15 cellular contexts compared by ENCODE assay signal in the genomic region with DNA sequence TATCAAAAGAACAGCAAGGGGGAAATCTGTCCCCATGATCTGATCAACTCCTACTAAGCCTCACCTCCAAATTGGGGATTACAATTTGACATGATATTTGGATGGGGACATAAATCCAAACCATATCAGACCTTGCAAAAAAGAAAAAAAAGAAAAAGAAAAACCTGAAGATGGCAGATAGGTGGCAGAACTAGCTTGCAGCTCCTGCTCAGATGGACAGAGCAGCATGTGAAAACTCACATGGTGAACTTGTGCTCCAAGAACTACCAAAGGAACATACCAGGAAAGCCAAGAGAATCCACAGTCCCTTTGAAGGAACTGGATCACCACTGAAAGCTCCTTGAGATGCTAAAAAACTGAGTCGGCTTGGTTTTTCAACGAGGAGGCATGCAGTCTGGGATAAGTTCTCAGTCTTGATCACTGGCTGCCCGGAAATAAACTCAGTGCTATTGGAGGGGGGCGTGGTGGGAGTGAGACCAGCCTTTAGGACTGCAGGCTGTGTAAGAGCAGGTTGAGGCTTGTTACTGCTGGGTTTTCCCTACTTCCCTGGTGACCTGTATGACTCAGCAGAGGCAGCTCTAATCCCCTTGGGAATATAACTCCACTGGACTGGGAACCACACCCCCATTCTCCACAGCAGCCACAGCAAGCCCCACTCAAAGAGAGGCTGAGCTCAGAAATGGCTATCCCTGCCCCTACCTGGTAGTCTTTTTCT.
DNase-seq lines count a peak whose midpoint lies in the region; ATAC-seq and TF ChIP-seq lines count a peak whose summit lies in the region.
"Had no signal": no experiment of that assay in that cellular context is flagged by ENCODE, and none has a peak within 500 bp of the region (broad histone marks: within the 10 kb centered on the region; RNA-seq: fewer than 3 reads in every experiment).

No MANE protein-coding gene starts in this region.

- no peak overlapping the region for H3K18ac ChIP-seq in IMR-90 (ENCODE audit: low read depth, low read length)

- no peak overlapping the region for H3K56ac ChIP-seq in IMR-90 (ENCODE audit: extremely low read depth, insufficient read depth, low read length)

- no peak overlapping the region for H2AK9ac ChIP-seq in IMR-90 (replicated peaks; ENCODE audit: low read depth, low read length, poor library complexity)

- no peaks in the 10 kb centered on the region for H3K4me1 ChIP-seq in IMR-90 (ENCODE audit: control insufficient read depth, insufficient read depth, low read length)
- no peaks in the 10 kb centered on the region for H3K4me1 ChIP-seq in hepatocyte (ENCODE audit: insufficient read depth)
- H3K4me1 ChIP-seq in heart right ventricle = no peaks in the 10 kb centered on the region
- H3K4me1 ChIP-seq: BLaER1, spleen had no signal

- intact Hi-C loops in IMR-90 (cut with micrococcal nuclease) = no loop called here
- intact Hi-C loops in heart right ventricle (cut with DNase I) = no loop called here

- CTCF ChIA-PET in IMR-90 (lab: Yijun Ruan, JAX) (no interaction called here), HEK293T (lab: Yijun Ruan, JAX) (no interaction called here)

- H3K79me1 ChIP-seq in IMR-90 (ENCODE audit: low read depth in 1 of 2, low read length in 2 of 2) = no peaks in the 10 kb centered on the region

- H3K4me3 ChIP-seq in IMR-90 (ENCODE audit: insufficient read depth, low read depth, low read length) = no peak overlapping the region
- H3K4me3 ChIP-seq in hepatocyte = no peak overlapping the region
- no peak overlapping the region for H3K4me3 ChIP-seq in heart right ventricle
- H3K4me3 ChIP-seq: BLaER1, spleen had no signal

- H3K23ac ChIP-seq in IMR-90 (ENCODE audit: low read depth, low read length) = no peak overlapping the region

- BruUV-seq in IMR-90 (replicated peaks; lab: Mats Ljungman, UMichigan) = no TSS peak

- no peak overlapping the region for H3K4me2 ChIP-seq in IMR-90 (ENCODE audit: low read depth, low read length)
- H3K4me2 ChIP-seq in hepatocyte = no peak overlapping the region
- H3K4me2 ChIP-seq: BLaER1 had no signal

- no peak overlapping the region for H2BK20ac ChIP-seq in IMR-90 (ENCODE audit: low read depth, low read length)

- no peak overlapping the region for H2AFZ ChIP-seq in IMR-90 (replicated peaks; ENCODE audit: low read length, poor library complexity)
- H2AFZ ChIP-seq in hepatocyte = no peak overlapping the region

- H3K14ac ChIP-seq in IMR-90 (replicated peaks; ENCODE audit: low read depth, low read length) = no peak overlapping the region

- H2BK15ac ChIP-seq in IMR-90 (ENCODE audit: low read depth, low read length) = no peak overlapping the region

- H3K9me3 ChIP-seq in IMR-90 (ENCODE audit: control insufficient read depth, insufficient read depth, low read length) (no peaks in the 10 kb centered on the region), hepatocyte (ENCODE audit: low read depth) (no peaks in the 10 kb centered on the region), heart right ventricle (peaks cover 0 to 22% (median 0%) of the 10 kb centered on the region in 11 donors)
- H3K9me3 ChIP-seq: BLaER1 had no signal

- TF ChIP-seq RAD21 in IMR-90 (IDR thresholded peaks at IDR 0.05; ENCODE audit: low read length) = no peak

- POLR2A ChIA-PET in IMR-90 (lab: Charles Lee; ENCODE audit: unreplicated experiment) (no interaction called here), HEK293T (lab: Yijun Ruan, JAX) (no interaction called here)

- dilution Hi-C loops in IMR-90 (cut with HindIII; ENCODE audit: low sequenced_read_pairs, unreplicated experiment) = no loop called here

- WGBS in IMR-90 (ENCODE audit: extremely low coverage in 2 of 2, insufficient read length in 1 of 2), 2 experiments = no CpG with 5 or more reads among the region's 4 CpGs
- 91% methylated on average over 4 of the region's 4 CpGs for WGBS in hepatocyte (ENCODE audit: low lambda C conversion rate, missing lambda C conversion rate)
- WGBS in heart right ventricle, 2 donors = 82 to 86% methylated on average over 4 of the region's 4 CpGs

- H3K9me2 ChIP-seq in hepatocyte (replicated peaks; ENCODE audit: insufficient read depth) = no peaks in the 10 kb centered on the region

- H2BK120ac ChIP-seq in IMR-90 (ENCODE audit: low read depth, low read length) = no peak overlapping the region

- DNase-seq in EL (peak; percentile 4), IMR-90 (peak; percentile 7), SK-MEL-5 (ENCODE audit: low read depth, low spot score) (peak; percentile 7), hepatocyte (ENCODE audit: low spot score) (peak; percentile 12), HEK293T (ENCODE audit: extremely low spot score) (no peak), heart right ventricle (no peak), kidney glomerular epithelial cell (lab: John Stamatoyannopoulos, UW) (no peak)
- DNase-seq in activated CD4-positive, alpha-beta T cell treated with anti-CD3 and anti-CD28 coated beads for 1 hour = no peak
- DNase-seq: activated CD4-positive, CD25-positive, alpha-beta regulatory T cell treated with anti-CD3 and anti-CD28 coated beads, Interleukin-2, amount 50 U/mL, for 72 hours; activated naive CD8-positive, alpha-beta T cell treated with anti-CD3 and anti-CD28 coated beads, Interleukin-2, amount 50 U/mL, for 24 hours; GDM1; NCI-H1105 treated with DMSO at 0.1 percent for 48 hours; spleen had no signal

- no peak overlapping the region for H2BK5ac ChIP-seq in IMR-90 (ENCODE audit: low read depth, low read length, poor library complexity, severe bottlenecking)

- in situ Hi-C loops in IMR-90 (cut with MboI; ENCODE audit: low sequenced_read_pairs) = no loop called here
- in situ Hi-C loops in SK-MEL-5 (cut with HindIII; ENCODE audit: low pct_unique_long_range_greater_than_20kb, low sequenced_read_pairs) = no loop called here

- ATAC-seq in IMR-90 (ENCODE audit: low read depth) (no peak), heart right ventricle (no peak)
- ATAC-seq: activated naive CD8-positive, alpha-beta T cell treated with anti-CD3 and anti-CD28 coated beads, Interleukin-2, amount 50 U/mL, for 24 hours; HCT116 had no signal

- no peak overlapping the region for H3K27ac ChIP-seq in IMR-90 (ENCODE audit: insufficient read depth, low read length)
- H3K27ac ChIP-seq in hepatocyte = no peak overlapping the region
- H3K27ac ChIP-seq in heart right ventricle = no peak overlapping the region
- H3K27ac ChIP-seq: BLaER1, spleen had no signal

- H3K27me3 ChIP-seq in IMR-90 (ENCODE audit: control insufficient read depth, insufficient read depth, low read length) (no peaks in the 10 kb centered on the region), hepatocyte (no peaks in the 10 kb centered on the region), heart right ventricle (peaks cover 0 to 5% (median 0%) of the 10 kb centered on the region in 7 donors)
- H3K27me3 ChIP-seq: BLaER1, spleen had no signal

- no peak for TF ChIP-seq POLR2A in IMR-90 (IDR thresholded peaks at IDR 0.05; ENCODE audit: low read depth, low read length)

- no peak overlapping the region for H3K4ac ChIP-seq in IMR-90 (ENCODE audit: low read depth, low read length)

- H3K9me1 ChIP-seq in IMR-90 (ENCODE audit: insufficient read depth, low read length) = no peaks in the 10 kb centered on the region

- H4K8ac ChIP-seq in IMR-90 (ENCODE audit: low read depth in 2 of 2, low read length in 2 of 2) = no peak overlapping the region

- TF ChIP-seq CTCF in IMR-90 (conservative IDR thresholded peaks at IDR 0.05; ENCODE audit: low read depth, low read length) (no peak), hepatocyte (IDR thresholded peaks at IDR 0.05; ENCODE audit: poor library complexity) (peak; percentile 15), heart right ventricle (IDR thresholded peaks at IDR 0.05) (no peak)

- H4K5ac ChIP-seq in IMR-90 (ENCODE audit: low read depth, low read length) = no peak overlapping the region

- H4K20me1 ChIP-seq in IMR-90 (ENCODE audit: insufficient read depth, low read length) = no peaks in the 10 kb centered on the region
- H4K20me1 ChIP-seq in hepatocyte (ENCODE audit: insufficient read depth, poor library complexity, severe bottlenecking) = no peaks in the 10 kb centered on the region
- H4K20me1 ChIP-seq: BLaER1 had no signal

- H3K36me3 ChIP-seq in IMR-90 (ENCODE audit: control insufficient read depth, insufficient read depth, low read length) = no peaks in the 10 kb centered on the region
- H3K36me3 ChIP-seq in hepatocyte (replicated peaks; ENCODE audit: insufficient read depth, low read depth) = no peaks in the 10 kb centered on the region
- no peaks in the 10 kb centered on the region for H3K36me3 ChIP-seq in heart right ventricle
- H3K36me3 ChIP-seq: BLaER1, spleen had no signal

- H2AK5ac ChIP-seq in IMR-90 (ENCODE audit: low read depth, low read length) = no peak overlapping the region

- H4K91ac ChIP-seq in IMR-90 (ENCODE audit: insufficient read depth, low read depth, low read length) = no peak overlapping the region

- H3K79me2 ChIP-seq in hepatocyte = no peaks in the 10 kb centered on the region

- H3K9ac ChIP-seq in IMR-90 (ENCODE audit: low read depth, low read length) = no peak overlapping the region
- H3K9ac ChIP-seq: BLaER1 had no signal

TF ChIP-seq in IMR-90, 13 proteins besides CTCF, POLR2A, EP300 and RAD21 (continues in another document):
- no peak for TF ChIP-seq MAZ (IDR thresholded peaks at IDR 0.05; ENCODE audit: borderline replicate concordance, low read depth, low read length)
- TF ChIP-seq MAFK (IDR thresholded peaks at IDR 0.05; ENCODE audit: low read depth, low read length) = no peak
- TF ChIP-seq, protein P1, sequence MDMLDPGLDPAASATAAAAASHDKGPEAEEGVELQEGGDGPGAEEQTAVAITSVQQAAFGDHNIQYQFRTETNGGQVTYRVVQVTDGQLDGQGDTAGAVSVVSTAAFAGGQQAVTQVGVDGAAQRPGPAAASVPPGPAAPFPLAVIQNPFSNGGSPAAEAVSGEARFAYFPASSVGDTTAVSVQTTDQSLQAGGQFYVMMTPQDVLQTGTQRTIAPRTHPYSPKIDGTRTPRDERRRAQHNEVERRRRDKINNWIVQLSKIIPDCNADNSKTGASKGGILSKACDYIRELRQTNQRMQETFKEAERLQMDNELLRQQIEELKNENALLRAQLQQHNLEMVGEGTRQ (IDR thresholded peaks at IDR 0.05; ENCODE audit: low read depth, low read length) = no peak
- no peak for TF ChIP-seq RCOR1 (IDR thresholded peaks at IDR 0.05; ENCODE audit: insufficient replicate concordance, low read length)

TF ChIP-seq in HEK293T, 16 proteins besides CTCF, POLR2A, EP300 and RAD21 (continues in another document):
- TF ChIP-seq NFRKB (IDR thresholded peaks at IDR 0.05) (no peak), CTBP1 (IDR thresholded peaks at IDR 0.05; ENCODE audit: borderline replicate concordance) (no peak), HDGF (IDR thresholded peaks at IDR 0.05; ENCODE audit: borderline replicate concordance) (no peak)
- TF ChIP-seq, protein P2, sequence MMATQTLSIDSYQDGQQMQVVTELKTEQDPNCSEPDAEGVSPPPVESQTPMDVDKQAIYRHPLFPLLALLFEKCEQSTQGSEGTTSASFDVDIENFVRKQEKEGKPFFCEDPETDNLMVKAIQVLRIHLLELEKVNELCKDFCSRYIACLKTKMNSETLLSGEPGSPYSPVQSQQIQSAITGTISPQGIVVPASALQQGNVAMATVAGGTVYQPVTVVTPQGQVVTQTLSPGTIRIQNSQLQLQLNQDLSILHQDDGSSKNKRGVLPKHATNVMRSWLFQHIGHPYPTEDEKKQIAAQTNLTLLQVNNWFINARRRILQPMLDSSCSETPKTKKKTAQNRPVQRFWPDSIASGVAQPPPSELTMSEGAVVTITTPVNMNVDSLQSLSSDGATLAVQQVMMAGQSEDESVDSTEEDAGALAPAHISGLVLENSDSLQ (IDR thresholded peaks at IDR 0.05) = no peak

Comparison
In these comparisons a context has a peak if more than half of its experiments do, and no peak if none do; other contexts are left out.
1. DNase-seq: peak in EL (single experiment), IMR-90 (single experiment), SK-MEL-5 (single experiment) and hepatocyte (single experiment); none in HEK293T (single experiment), activated CD4-positive, alpha-beta T cell treated with anti-CD3 and anti-CD28 coated beads for 1 hour (single experiment), heart right ventricle (0 of 2) and kidney glomerular epithelial cell (single experiment).